In genomic region chrX:105609530-105609929, GRCh38 we compare ENCODE assay signal across 23 cellular contexts.
"Had no signal": no experiment of that assay in that cellular context is flagged by ENCODE, and none has a peak within 500 bp of the region (broad histone marks: within the 10 kb centered on the region; RNA-seq: fewer than 3 reads in every experiment).

No MANE protein-coding gene starts in this region.

- H3K36me3 Mint-ChIP-seq: naive thymus-derived CD4-positive, alpha-beta T cell had no signal

- H3K36me3 ChIP-seq: colonic mucosa, esophagus squamous epithelium, gastrocnemius medialis, lower lobe of right lung had no signal

- H3K4me1 Mint-ChIP-seq: endodermal cell; naive thymus-derived CD4-positive, alpha-beta T cell had no signal

- H3K9me3 ChIP-seq: colonic mucosa, esophagus squamous epithelium, gastrocnemius medialis, lower lobe of right lung had no signal

- H3K27me3 Mint-ChIP-seq: dendritic cell treated with granulocyte-macrophage colony-stimulating factor and Interleukin-4, amounts not matched to agents 40 ng/mL and 50 ng/mL, for 4 days; effector memory CD8-positive, alpha-beta T cell; naive thymus-derived CD4-positive, alpha-beta T cell had no signal

- DNase-seq: cerebellar nuclear complex; colonic mucosa; cortex of kidney; effector CD8-positive, alpha-beta T cell; effector memory CD8-positive, alpha-beta T cell; endodermal cell; erythroblast; esophagus squamous epithelium; foreskin fibroblast; foreskin melanocyte; gastrocnemius medialis; glutamatergic neuron; head of caudate nucleus; hippocampal formation; left colon; lower lobe of right lung; mesendoderm; midbrain; naive thymus-derived CD4-positive, alpha-beta T cell had no signal

- H3K27ac Mint-ChIP-seq: dendritic cell treated with granulocyte-macrophage colony-stimulating factor and Interleukin-4, amounts not matched to agents 40 ng/mL and 50 ng/mL, for 4 days; effector memory CD8-positive, alpha-beta T cell; endodermal cell; naive thymus-derived CD4-positive, alpha-beta T cell had no signal

- ATAC-seq: effector memory CD8-positive, alpha-beta T cell; esophagus mucosa; left colon; left lobe of liver; lower lobe of right lung; naive thymus-derived CD4-positive, alpha-beta T cell had no signal

- H3K27me3 ChIP-seq: colonic mucosa, esophagus squamous epithelium, gastrocnemius medialis had no signal

- H3K4me3 Mint-ChIP-seq: dendritic cell treated with granulocyte-macrophage colony-stimulating factor and Interleukin-4, amounts not matched to agents 40 ng/mL and 50 ng/mL, for 4 days; effector memory CD8-positive, alpha-beta T cell; endodermal cell; naive thymus-derived CD4-positive, alpha-beta T cell had no signal

- H3K4me1 ChIP-seq: colonic mucosa, esophagus squamous epithelium, gastrocnemius medialis, lower lobe of right lung had no signal

- H3K4me3 ChIP-seq: colonic mucosa, esophagus squamous epithelium, gastrocnemius medialis, lower lobe of right lung had no signal

- H3K27ac ChIP-seq: colonic mucosa, epithelial cell of prostate, esophagus squamous epithelium, gastrocnemius medialis, lower lobe of right lung had no signal

- H3K9me3 Mint-ChIP-seq: dendritic cell treated with granulocyte-macrophage colony-stimulating factor and Interleukin-4, amounts not matched to agents 40 ng/mL and 50 ng/mL, for 4 days had no signal
